16 cellular contexts compared by ENCODE assay signal in genomic region chrX:149572743-149573142, GRCh38. TPM values are rescaled to one million over a fixed set of nuclear protein-coding genes. Genes with fewer than 3 reads are reported as not detected.
DNase-seq lines count a peak whose midpoint lies in the region; ATAC-seq and TF ChIP-seq lines count a peak whose summit lies in the region.
"Had no signal": no experiment of that assay in that cellular context is flagged by ENCODE, and none has a peak within 500 bp of the region (broad histone marks: within the 10 kb centered on the region; RNA-seq: fewer than 3 reads in every experiment).

No MANE protein-coding gene starts in this region.

- H3K27me3 Mint-ChIP-seq in activated naive CD4-positive, alpha-beta T cell treated with anti-CD3 and anti-CD28 coated beads, Interleukin-2, amount 50 U/mL, for 24 hours = no peaks in the 10 kb centered on the region
- no peaks in the 10 kb centered on the region for H3K27me3 Mint-ChIP-seq in activated naive CD8-positive, alpha-beta T cell treated with anti-CD3 and anti-CD28 coated beads, Interleukin-2, amount 10 ng/mL, durations not matched to agents 7 days and 5 days

- H3K4me3 ChIP-seq in smooth muscle cell = no peak overlapping the region
- H3K4me3 ChIP-seq: suprapubic skin had no signal

- DNase-seq in activated naive CD4-positive, alpha-beta T cell treated with Interleukin-2 at 50 U/mL for 16 hours = no peak
- DNase-seq in activated naive CD8-positive, alpha-beta T cell treated with anti-CD3 and anti-CD28 coated beads, Interleukin-2, amount 10 ng/mL, durations not matched to agents 7 days and 5 days = no peak
- no peak for DNase-seq in smooth muscle cell (lab: John Stamatoyannopoulos, UW; ENCODE audit: unreplicated experiment)
- no peak for DNase-seq in SKM-1 (lab: John Stamatoyannopoulos, UW; ENCODE audit: unreplicated experiment)
- DNase-seq in DMS153 (lab: John Stamatoyannopoulos, UW) = no peak
- DNase-seq: amygdala, endodermal cell, NCI-H187, NCI-H345, nucleus accumbens, right cardiac atrium had no signal

- POLR2A ChIA-PET in activated naive CD8-positive, alpha-beta T cell treated with anti-CD3 and anti-CD28 coated beads, Interleukin-2, amount 10 ng/mL, durations not matched to agents 7 days and 5 days (lab: Charles Lee) = interaction anchor here (0.6 to 1.5 kb wide), 2 partner anchors 32 to 663 kb away, joined by 4 read pairs; partner anchors contain the start of gene EOLA1

- H3K36me3 Mint-ChIP-seq in activated naive CD4-positive, alpha-beta T cell treated with anti-CD3 and anti-CD28 coated beads, Interleukin-2, amount 50 U/mL, for 24 hours = no peaks in the 10 kb centered on the region
- H3K36me3 Mint-ChIP-seq in activated naive CD8-positive, alpha-beta T cell treated with anti-CD3 and anti-CD28 coated beads, Interleukin-2, amount 10 ng/mL, durations not matched to agents 7 days and 5 days = no peaks in the 10 kb centered on the region

- H3F3A ChIP-seq in smooth muscle cell (ENCODE audit: low read depth) = no peaks in the 10 kb centered on the region

- WGBS in smooth muscle cell (ENCODE audit: low lambda C conversion rate) = 21% methylated on average over 1 of the region's 1 CpG

- H3K9ac ChIP-seq in smooth muscle cell (ENCODE audit: low read depth) = no peak overlapping the region

- H3K4me3 Mint-ChIP-seq in activated naive CD4-positive, alpha-beta T cell treated with anti-CD3 and anti-CD28 coated beads, Interleukin-2, amount 50 U/mL, for 24 hours = no peak overlapping the region
- H3K4me3 Mint-ChIP-seq in activated naive CD8-positive, alpha-beta T cell treated with anti-CD3 and anti-CD28 coated beads, Interleukin-2, amount 10 ng/mL, durations not matched to agents 7 days and 5 days = peak overlapping the region; percentile 53
- H3K4me3 Mint-ChIP-seq: endodermal cell had no signal

- no peak overlapping the region for H2AFZ ChIP-seq in smooth muscle cell (ENCODE audit: low read depth)

- H3K4me1 Mint-ChIP-seq in activated naive CD4-positive, alpha-beta T cell treated with anti-CD3 and anti-CD28 coated beads, Interleukin-2, amount 50 U/mL, for 24 hours = no peaks in the 10 kb centered on the region
- H3K4me1 Mint-ChIP-seq in activated naive CD8-positive, alpha-beta T cell treated with anti-CD3 and anti-CD28 coated beads, Interleukin-2, amount 10 ng/mL, durations not matched to agents 7 days and 5 days = peaks cover 3% of the 10 kb centered on the region

- H3K9me3 ChIP-seq in smooth muscle cell (replicated peaks; ENCODE audit: low read depth) = no peaks in the 10 kb centered on the region
- H3K9me3 ChIP-seq: suprapubic skin had no signal

- no peak for ATAC-seq in activated naive CD8-positive, alpha-beta T cell treated with anti-CD3 and anti-CD28 coated beads, Interleukin-2, amount 10 ng/mL, durations not matched to agents 7 days and 5 days (ENCODE audit: low read depth)

- H3K4me2 ChIP-seq in smooth muscle cell = no peak overlapping the region

- no peaks in the 10 kb centered on the region for H3K36me3 ChIP-seq in smooth muscle cell (ENCODE audit: low read depth)
- H3K36me3 ChIP-seq: suprapubic skin had no signal

- H4K20me1 ChIP-seq in smooth muscle cell (ENCODE audit: low read depth) = no peaks in the 10 kb centered on the region

- no peaks in the 10 kb centered on the region for H3K79me2 ChIP-seq in smooth muscle cell (ENCODE audit: low read depth)

- no peaks in the 10 kb centered on the region for H3K4me1 ChIP-seq in smooth muscle cell (ENCODE audit: low read depth)
- H3K4me1 ChIP-seq: suprapubic skin had no signal

- H3K9me3 Mint-ChIP-seq in activated naive CD4-positive, alpha-beta T cell treated with anti-CD3 and anti-CD28 coated beads, Interleukin-2, amount 50 U/mL, for 24 hours = no peaks in the 10 kb centered on the region
- H3K9me3 Mint-ChIP-seq in activated naive CD8-positive, alpha-beta T cell treated with anti-CD3 and anti-CD28 coated beads, Interleukin-2, amount 10 ng/mL, durations not matched to agents 7 days and 5 days = no peaks in the 10 kb centered on the region

- no peak for TF ChIP-seq CTCF in smooth muscle cell (IDR thresholded peaks at IDR 0.05; ENCODE audit: borderline replicate concordance, insufficient read depth, poor library complexity, severe bottlenecking)

- H3K27me3 ChIP-seq in smooth muscle cell (ENCODE audit: low read depth) = no peaks in the 10 kb centered on the region
- H3K27me3 ChIP-seq: suprapubic skin had no signal

- H3K27ac Mint-ChIP-seq in activated naive CD4-positive, alpha-beta T cell treated with anti-CD3 and anti-CD28 coated beads, Interleukin-2, amount 50 U/mL, for 24 hours = peak overlapping the region; percentile 51
- H3K27ac Mint-ChIP-seq in activated naive CD8-positive, alpha-beta T cell treated with anti-CD3 and anti-CD28 coated beads, Interleukin-2, amount 10 ng/mL, durations not matched to agents 7 days and 5 days = peak overlapping the region; percentile 78
- H3K27ac Mint-ChIP-seq: endodermal cell had no signal

- peak overlapping the region; percentile 11 for H3K27ac ChIP-seq in smooth muscle cell (ENCODE audit: low read depth)
- H3K27ac ChIP-seq: suprapubic skin had no signal

RNA-seq across cellular contexts. Expression of gene MAGEA9B, which starts 14.5 kb away (rescaled TPM):
- not detected for total RNA-seq in activated naive CD8-positive, alpha-beta T cell treated with anti-CD3 and anti-CD28 coated beads, Interleukin-2, amount 10 ng/mL, durations not matched to agents 7 days and 5 days
- not detected in 2 replicates for total RNA-seq in smooth muscle cell
- polyA plus RNA-seq in smooth muscle cell = not detected in 2 replicates
- total RNA-seq: cerebellum; endodermal cell; mucosa of gallbladder; right cardiac atrium; suprapubic skin; T-helper 1 cell treated with Interleukin-12 subunit alpha and Interleukin-12 subunit beta and Interleukin-4 antibody, amounts not matched to agents 30 ng/mL and 1 ng/mL, for 36 hours had no signal
- polyA plus RNA-seq: right cardiac atrium had no signal

RNA-seq across cellular contexts. Expression of gene HSFX2, which starts 22.4 kb away (rescaled TPM):
- total RNA-seq in activated naive CD8-positive, alpha-beta T cell treated with anti-CD3 and anti-CD28 coated beads, Interleukin-2, amount 10 ng/mL, durations not matched to agents 7 days and 5 days = under 1 TPM in 1 of 2 experiments, not detected in 1; 0.28 TPM
- 0.63 TPM in 1 of 2 replicates, not detected in the other for total RNA-seq in smooth muscle cell
- polyA plus RNA-seq in smooth muscle cell = 0.38 TPM in 1 of 2 replicates, not detected in the other
- total RNA-seq: endodermal cell had no signal

RNA-seq across cellular contexts. Expression of gene HSFX3, which starts 23.0 kb away (rescaled TPM):
- not detected for total RNA-seq in activated naive CD8-positive, alpha-beta T cell treated with anti-CD3 and anti-CD28 coated beads, Interleukin-2, amount 10 ng/mL, durations not matched to agents 7 days and 5 days
- not detected in 2 replicates for total RNA-seq in smooth muscle cell
- not detected in 2 replicates for polyA plus RNA-seq in smooth muscle cell
- total RNA-seq: cerebellum; endodermal cell; mucosa of gallbladder; right cardiac atrium; suprapubic skin; T-helper 1 cell treated with Interleukin-12 subunit alpha and Interleukin-12 subunit beta and Interleukin-4 antibody, amounts not matched to agents 30 ng/mL and 1 ng/mL, for 36 hours had no signal
- polyA plus RNA-seq: right cardiac atrium had no signal

RNA-seq across cellular contexts. Expression of gene EOLA1, which starts 31.9 kb away (rescaled TPM):
- 10 to 100 TPM; 25.7 to 30.1 TPM for total RNA-seq in activated naive CD8-positive, alpha-beta T cell treated with anti-CD3 and anti-CD28 coated beads, Interleukin-2, amount 10 ng/mL, durations not matched to agents 7 days and 5 days
- 9.6 and 11.7 TPM in 2 replicates for total RNA-seq in smooth muscle cell
- polyA plus RNA-seq in smooth muscle cell = 12.9 and 15.9 TPM in 2 replicates

RNA-seq across cellular contexts. Expression of gene TMEM185A, which starts 58.8 kb away (rescaled TPM):
- total RNA-seq in activated naive CD8-positive, alpha-beta T cell treated with anti-CD3 and anti-CD28 coated beads, Interleukin-2, amount 10 ng/mL, durations not matched to agents 7 days and 5 days = 10 to 100 TPM; 23.6 to 28.7 TPM
- 33.1 and 33.4 TPM in 2 replicates for total RNA-seq in smooth muscle cell
- polyA plus RNA-seq in smooth muscle cell = 38.6 and 39.7 TPM in 2 replicates
